1 cellular context compared by ENCODE assay signal in the genomic region with DNA sequence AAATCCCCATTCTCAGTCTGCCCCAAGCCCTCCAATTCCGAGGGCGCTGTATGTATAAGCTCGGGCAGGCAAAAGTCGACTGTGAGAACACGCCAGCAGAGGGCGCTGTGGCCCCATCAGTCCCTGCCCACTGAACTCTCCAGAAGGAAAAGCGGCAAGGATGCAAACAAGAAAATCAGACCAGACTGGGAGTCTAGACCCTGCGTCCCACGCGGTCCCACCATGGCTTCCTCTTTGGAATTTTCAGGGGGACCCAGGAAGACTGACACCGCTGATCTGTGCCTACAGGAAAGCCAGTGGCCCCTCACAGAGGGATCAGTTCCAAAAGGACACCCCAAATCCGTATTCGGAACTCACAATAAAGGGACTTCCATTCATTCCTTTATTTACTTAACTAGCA.
A peak's percentile ranks its signal among the peaks of the same experiment; 100 is the strongest.
TF ChIP-seq lines count a peak whose summit lies in the region.

No MANE protein-coding gene starts in this region.

TF ChIP-seq in H1, 55 proteins besides CTCF, POLR2A, EP300 and RAD21:
- no peak for TF ChIP-seq CBX8 (IDR thresholded peaks at IDR 0.05; ENCODE audit: borderline replicate concordance, low read depth, low read length)
- TF ChIP-seq SIRT6 (IDR thresholded peaks at IDR 0.05; ENCODE audit: low read length): no peak
- TF ChIP-seq E2F6 (IDR thresholded peaks at IDR 0.05): no peak; the same call in 1 of the 2 replicates
- TF ChIP-seq SIN3A (conservative IDR thresholded peaks at IDR 0.05 in 1 of 2, IDR thresholded peaks at IDR 0.05 in 1 of 2; ENCODE audit: low read depth in 1 of 2, low read length in 2 of 2): 0 out of 4 replicates have a peak, but pooled peaks of 1 of the 2 experiments have one; percentile 60
- TF ChIP-seq BACH1 (IDR thresholded peaks at IDR 0.05; ENCODE audit: low read length): peak; percentile 69
- TF ChIP-seq ZNF274 (IDR thresholded peaks at IDR 0.05; ENCODE audit: borderline replicate concordance, extremely low read depth, low read length): no peak
- TF ChIP-seq SUZ12 (IDR thresholded peaks at IDR 0.05; ENCODE audit: low read length): no peak
- TF ChIP-seq MAX (IDR thresholded peaks at IDR 0.05): peak; percentile 51; the same call in 1 of the 2 replicates
- 0 out of 2 replicates have a peak, but pooled peaks have one; percentile 18 for TF ChIP-seq YY1 (IDR thresholded peaks at IDR 0.05; ENCODE audit: low read depth, low read length)
